ENCODE assay signal across 21 cellular contexts in the genomic region with DNA sequence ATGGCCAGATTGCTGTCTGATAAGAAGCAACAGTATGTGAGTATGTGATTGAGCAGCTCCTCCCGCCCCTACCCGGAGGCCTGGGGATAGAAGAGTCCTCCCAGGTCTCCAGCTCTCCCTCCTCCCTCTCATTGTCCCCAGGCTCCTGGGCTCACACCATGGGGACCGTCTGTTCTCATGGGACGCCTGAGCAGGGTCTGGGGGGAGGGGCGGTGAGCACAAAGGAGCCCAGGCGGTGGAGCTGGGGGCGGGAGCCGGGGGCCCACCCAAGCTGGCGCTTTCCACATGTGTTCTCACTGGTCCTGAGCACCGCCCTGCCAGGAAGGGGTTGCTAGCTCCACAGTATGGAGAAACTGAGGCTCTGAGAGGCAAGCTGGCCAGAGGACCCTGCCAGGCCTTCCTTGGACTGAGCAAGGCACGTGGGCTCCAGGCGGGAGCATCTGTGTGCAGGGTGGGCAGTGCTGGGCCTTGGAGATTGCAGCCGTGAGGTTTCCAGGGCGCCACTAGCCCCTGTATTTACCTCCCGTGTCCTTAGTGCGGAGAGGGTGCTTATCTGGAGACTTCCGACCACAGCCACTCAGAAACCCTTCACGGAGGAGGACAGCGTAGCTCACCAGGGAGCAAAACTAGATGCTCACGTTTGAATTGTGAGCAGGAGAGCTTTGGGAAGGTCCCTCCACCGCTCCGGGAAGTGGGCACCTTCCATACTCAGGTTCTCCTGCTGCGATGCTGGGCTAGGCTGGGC. TPM values are rescaled to one million over a fixed set of nuclear protein-coding genes. Genes with fewer than 3 reads are reported as not detected.
A peak's percentile ranks its signal among the peaks of the same experiment; 100 is the strongest.
DNase-seq lines count a peak whose midpoint lies in the region; ATAC-seq, FAIRE-seq and TF ChIP-seq lines count a peak whose summit lies in the region.
"Had no signal": no experiment of that assay in that cellular context is flagged by ENCODE, and none has a peak within 500 bp of the region (broad histone marks: within the 10 kb centered on the region; RNA-seq: fewer than 3 reads in every experiment).

No MANE protein-coding gene starts in this region.

- peaks cover 66% of the 10 kb centered on the region for H4K20me1 ChIP-seq in BLaER1
- no peaks in the 10 kb centered on the region for H4K20me1 ChIP-seq in GM23338 (replicated peaks; ENCODE audit: insufficient read depth)
- peaks cover 2 to 10% of the 10 kb centered on the region in 2 experiments for H4K20me1 ChIP-seq in H1 (replicated peaks in 1 of 2; ENCODE audit: control insufficient read depth in 1 of 2, insufficient read depth in 2 of 2, low read length in 2 of 2)

- peaks cover 39% of the 10 kb centered on the region for H3K36me3 ChIP-seq in BLaER1
- H3K36me3 ChIP-seq in GM23338 (ENCODE audit: insufficient read depth): no peaks in the 10 kb centered on the region
- peaks cover 0 to 12% (median 4%) of the 10 kb centered on the region in 4 experiments; a peak in 3 of 8 replicates for H3K36me3 ChIP-seq in H1 (ENCODE audit: control insufficient read depth in 2 of 4, insufficient read depth in 4 of 4, low read length in 3 of 4)

- no peaks in the 10 kb centered on the region for H3K23me2 ChIP-seq in H1 (ENCODE audit: low read depth, low read length)

- H3F3A ChIP-seq in GM23338 (replicated peaks; ENCODE audit: low read depth): 0 out of 2 replicates have a peak, but pooled peaks cover 4% of the 10 kb centered on the region

- no peak for FAIRE-seq in H1 (lab: Jason Lieb, UNC)
- FAIRE-seq: GM18507 had no signal

- no peak overlapping the region for H2BK20ac ChIP-seq in H1 (ENCODE audit: low read length)

- no peak overlapping the region for H3K56ac ChIP-seq in H1 (replicated peaks; ENCODE audit: insufficient read length, low read depth, low read length)

- H2BK5ac ChIP-seq in H1 (ENCODE audit: low read depth, low read length): no peak overlapping the region

- ATAC-seq in GM23338: peak; percentile 19
- no peak for ATAC-seq in GM19324 (IDR thresholded peaks at IDR 0.05; ENCODE audit: low FRiP score, unreplicated experiment)
- ATAC-seq in HG03045 (IDR thresholded peaks at IDR 0.05; ENCODE audit: unreplicated experiment): no peak
- ATAC-seq: stimulated activated naive B cell treated with anti-CD40 and anti-IgM and Interleukin-4, amounts not matched to agents 10 μg/mL and 1 μg/mL and 100 μg/mL, for 72 hours had no signal

- no peak overlapping the region for H4K91ac ChIP-seq in H1 (replicated peaks; ENCODE audit: insufficient read length, low read length)

- no peak overlapping the region for H3K14ac ChIP-seq in H1 (ENCODE audit: insufficient read length)

- TF ChIP-seq CTCF in GM23338 (conservative IDR thresholded peaks at IDR 0.05; ENCODE audit: low read depth in 2 of 2) (no peak), H1 (IDR thresholded peaks at IDR 0.05; ENCODE audit: control extremely low read depth in 1 of 3, insufficient read depth in 1 of 3, low read depth in 1 of 3, low read length in 3 of 3) (no peak), mesothelial cell of epicardium (IDR thresholded peaks at IDR 0.05; ENCODE audit: unreplicated experiment) (no peak)

- 87% methylated on average over 18 of the region's 23 CpGs; no CpG with 5 or more reads in 1 of the 2 experiments for WGBS in H1 (ENCODE audit: extremely low coverage in 1 of 2, insufficient coverage in 1 of 2, insufficient read length in 1 of 2, insufficient replicate concordance in 2 of 2, low coverage in 1 of 2, low lambda C conversion rate in 2 of 2, missing lambda C conversion rate in 1 of 2), 2 experiments

- H2BK120ac ChIP-seq in H1 (replicated peaks; ENCODE audit: low read depth, low read length): no peak overlapping the region

- TF ChIP-seq EP300 in H1 (IDR thresholded peaks at IDR 0.05; ENCODE audit: borderline replicate concordance in 1 of 2, low read depth in 2 of 2, low read length in 2 of 2): no peak

- peak overlapping the region; percentile 39; the same call in 1 of the 2 replicates for H2AK5ac ChIP-seq in H1 (ENCODE audit: low read depth, low read length)

- CTCF ChIA-PET in H1 (lab: Charles Lee; ENCODE audit: partially characterized antibody): interaction anchor here (0.8 to 1.9 kb wide), 4 partner anchors 11 to 57 kb away, joined by 3 to 9 read pairs (median 6); no protein-coding TSS in a partner anchor

- H3K4me1 ChIP-seq in BLaER1 (peaks cover 53% of the 10 kb centered on the region), GM23338 (ENCODE audit: insufficient read depth) (peaks cover 5% of the 10 kb centered on the region; the same call in 1 of the 2 replicates), H1 (replicated peaks in 1 of 4; ENCODE audit: control insufficient read depth in 3 of 4, insufficient read depth in 4 of 4, low read length in 3 of 4) (peaks cover 0 to 4% (median 2%) of the 10 kb centered on the region in 4 experiments; a peak in 3 of 7 replicates)

- H3K4me1 Mint-ChIP-seq in GM23338 (peaks cover 4% of the 10 kb centered on the region; the same call in 2 of the 3 replicates), mesothelial cell of epicardium (peaks cover 18% of the 10 kb centered on the region)
- H3K4me1 Mint-ChIP-seq: activated naive CD8-positive, alpha-beta T cell treated with anti-CD3 and anti-CD28 coated beads, Interleukin-2, amount 10 ng/mL, durations not matched to agents 7 days and 5 days had no signal

- no peak overlapping the region for H3K4ac ChIP-seq in H1 (replicated peaks; ENCODE audit: insufficient read length, low read depth, low read length)

- H2AFZ ChIP-seq in GM23338: no peak overlapping the region
- no peak overlapping the region for H2AFZ ChIP-seq in H1 (ENCODE audit: low read length)

- no peak overlapping the region for H4K5ac ChIP-seq in H1 (ENCODE audit: insufficient read length, low read depth, low read length)

- H3K9me3 Mint-ChIP-seq in GM23338 (no peaks in the 10 kb centered on the region), mesothelial cell of epicardium (no peaks in the 10 kb centered on the region)
- H3K9me3 Mint-ChIP-seq: activated naive CD8-positive, alpha-beta T cell treated with anti-CD3 and anti-CD28 coated beads, Interleukin-2, amount 10 ng/mL, durations not matched to agents 7 days and 5 days; stimulated activated naive B cell treated with anti-CD40 and anti-IgM and Interleukin-4, amounts not matched to agents 10 μg/mL and 1 μg/mL and 100 μg/mL, for 72 hours had no signal

- H3K23ac ChIP-seq in H1 (ENCODE audit: insufficient read length): no peak overlapping the region

- no peak overlapping the region for H3K27ac Mint-ChIP-seq in GM23338
- peak overlapping the region; percentile 93 for H3K27ac Mint-ChIP-seq in mesothelial cell of epicardium
- H3K27ac Mint-ChIP-seq: activated naive CD8-positive, alpha-beta T cell treated with anti-CD3 and anti-CD28 coated beads, Interleukin-2, amount 10 ng/mL, durations not matched to agents 7 days and 5 days; stimulated activated naive B cell treated with anti-CD40 and anti-IgM and Interleukin-4, amounts not matched to agents 10 μg/mL and 1 μg/mL and 100 μg/mL, for 72 hours had no signal

- DNase-seq in GM23338 (ENCODE audit: low spot score): peak; percentile 27
- DNase-seq in H1 (ENCODE audit: low read depth in 1 of 2, low spot score in 2 of 2): no peak
- no peak for DNase-seq in mesothelial cell of epicardium (ENCODE audit: low spot score in 2 of 2, unreplicated experiment in 2 of 2)
- no peak for DNase-seq in C1 segment of cervical spinal cord (lab: John Stamatoyannopoulos, UW)
- DNase-seq in RPMI8226: no peak
- DNase-seq: activated CD4-positive, CD25-positive, alpha-beta regulatory T cell; activated CD8-positive, alpha-beta memory T cell treated with anti-CD3 and anti-CD28 coated beads for 24 hours; activated naive CD8-positive, alpha-beta T cell treated with anti-CD3 and anti-CD28 coated beads, Interleukin-2, amount 10 ng/mL, durations not matched to agents 7 days and 5 days; foreskin fibroblast; hypothalamus; NCI-H1417 treated with DMSO at 0.1 percent for 48 hours; NCI-H2171 treated with DMSO at 0.1 percent for 48 hours; NCI-H69; stimulated activated naive B cell treated with anti-CD40 and anti-IgM and Interleukin-4, amounts not matched to agents 10 μg/mL and 1 μg/mL and 100 μg/mL, for 72 hours had no signal

- H3K27me3 Mint-ChIP-seq in GM23338 (ENCODE audit: insufficient read depth, low read depth, poor library complexity) (peaks cover 11% of the 10 kb centered on the region), mesothelial cell of epicardium (ENCODE audit: low read depth) (no peaks in the 10 kb centered on the region)
- H3K27me3 Mint-ChIP-seq: activated naive CD8-positive, alpha-beta T cell treated with anti-CD3 and anti-CD28 coated beads, Interleukin-2, amount 10 ng/mL, durations not matched to agents 7 days and 5 days; stimulated activated naive B cell treated with anti-CD40 and anti-IgM and Interleukin-4, amounts not matched to agents 10 μg/mL and 1 μg/mL and 100 μg/mL, for 72 hours had no signal

- H3K9ac ChIP-seq in BLaER1: peak overlapping the region; percentile 34
- H3K9ac ChIP-seq in H1 (replicated peaks in 1 of 4; ENCODE audit: extremely low read depth in 1 of 4, low read depth in 3 of 4, low read length in 3 of 4): no peak overlapping the region

- H4K8ac ChIP-seq in H1 (ENCODE audit: extremely low read depth, insufficient read depth, low read length): no peak overlapping the region

- no peaks in the 10 kb centered on the region for H3K79me2 ChIP-seq in GM23338 (replicated peaks; ENCODE audit: insufficient read depth)
- no peaks in the 10 kb centered on the region for H3K79me2 ChIP-seq in H1 (ENCODE audit: control insufficient read depth in 1 of 2, insufficient read depth in 2 of 2, low read length in 2 of 2)

- H3K4me3 Mint-ChIP-seq in GM23338 (no peak overlapping the region), mesothelial cell of epicardium (no peak overlapping the region)
- H3K4me3 Mint-ChIP-seq: activated naive CD8-positive, alpha-beta T cell treated with anti-CD3 and anti-CD28 coated beads, Interleukin-2, amount 10 ng/mL, durations not matched to agents 7 days and 5 days; stimulated activated naive B cell treated with anti-CD40 and anti-IgM and Interleukin-4, amounts not matched to agents 10 μg/mL and 1 μg/mL and 100 μg/mL, for 72 hours had no signal

- H3K27me3 ChIP-seq in BLaER1 (no peaks in the 10 kb centered on the region), GM23338 (ENCODE audit: insufficient read depth) (no peaks in the 10 kb centered on the region), H1 (replicated peaks in 1 of 4; ENCODE audit: control insufficient read depth in 3 of 4, extremely low read depth in 1 of 4, insufficient read depth in 3 of 4, low read length in 3 of 4) (no peaks in the 10 kb centered on the region)
- H3K27me3 ChIP-seq: neutrophil, tibial nerve had no signal

- H2BK12ac ChIP-seq in H1 (ENCODE audit: low read depth, low read length): no peak overlapping the region

- H2BK15ac ChIP-seq in H1 (ENCODE audit: low read length): no peak overlapping the region

- TF ChIP-seq RAD21 in H1 (IDR thresholded peaks at IDR 0.05 in 1 of 2, conservative IDR thresholded peaks at IDR 0.05 in 1 of 2; ENCODE audit: low read depth in 2 of 2, low read length in 2 of 2): no peak

- peak overlapping the region; percentile 46; the same call in 1 of the 2 replicates for H3K27ac ChIP-seq in BLaER1
- no peak overlapping the region for H3K27ac ChIP-seq in GM23338 (ENCODE audit: low read depth)
- no peak overlapping the region for H3K27ac ChIP-seq in H1 (ENCODE audit: low read depth, low read length)
- H3K27ac ChIP-seq: neutrophil, tibial nerve had no signal

- H3K36me3 Mint-ChIP-seq in GM23338 (ENCODE audit: low read depth): peaks cover 9% of the 10 kb centered on the region
- H3K36me3 Mint-ChIP-seq in mesothelial cell of epicardium: peaks cover 9% of the 10 kb centered on the region

- H3K4me2 ChIP-seq in BLaER1: peak overlapping the region; percentile 54
- H3K4me2 ChIP-seq in GM23338: no peak overlapping the region
- H3K4me2 ChIP-seq in H1 (ENCODE audit: insufficient read depth in 1 of 2, low read depth in 2 of 2, low read length in 2 of 2): no peak overlapping the region

- H3K4me3 ChIP-seq in BLaER1: no peak overlapping the region
- H3K4me3 ChIP-seq in GM23338: no peak overlapping the region
- H3K4me3 ChIP-seq in H1 (ENCODE audit: extremely low read depth in 1 of 4, insufficient read depth in 2 of 4, low read depth in 3 of 4, low read length in 4 of 4): no peak overlapping the region
- H3K4me3 ChIP-seq: tibial nerve had no signal

- no peak for TF ChIP-seq POLR2A in H1 (IDR thresholded peaks at IDR 0.05; ENCODE audit: control extremely low read depth in 1 of 2, low read depth in 2 of 2, low read length in 2 of 2)

- H3K9me2 ChIP-seq in GM23338 (ENCODE audit: insufficient read depth): no peaks in the 10 kb centered on the region

- H3K79me1 ChIP-seq in H1 (ENCODE audit: low read depth, low read length): peaks cover 3% of the 10 kb centered on the region; the same call in 1 of the 2 replicates

- H3K9me3 ChIP-seq in BLaER1 (no peaks in the 10 kb centered on the region), H1 (ENCODE audit: insufficient read depth in 2 of 2, low read depth in 1 of 2, low read length in 1 of 2) (no peaks in the 10 kb centered on the region)
- H3K9me3 ChIP-seq: neutrophil, tibial nerve had no signal

- H3K18ac ChIP-seq in H1 (ENCODE audit: extremely low read depth, low read length): peak overlapping the region; percentile 32; the same call in 1 of the 2 replicates

- POLR2A ChIA-PET in H1 (lab: Charles Lee; ENCODE audit: partially characterized antibody): interaction anchor here (0.6 to 2.9 kb wide), 4 partner anchors 8 to 48 kb away, joined by 3 to 12 read pairs (median 4); no protein-coding TSS in a partner anchor

RNA-seq across cellular contexts. Expression of gene PDIA6, which starts 37.4 kb away (rescaled TPM):
- 374 and 382 TPM in 2 replicates for total RNA-seq in GM23338 (2014; rRNA removed; shearing (Covaris generic))
- polyA plus RNA-seq in GM23338 (2016; fragmentation: Nextera tagmentation; extraction: Ambion mirVana) (284 and 331 TPM in 2 replicates), H1 (2011; rRNA removed) (140 and 181 TPM in 2 replicates)
- total RNA-seq in H1 (2021; fragmentation: NEBNext Ultra II Directional; extraction: Animal tissue kit (Norgen Biotek cat#: 25700)): 383 and 384 TPM in 2 replicates
- polyA plus RNA-seq in H1 (2011; cell fraction: cytosol; rRNA removed): 288 TPM
- polyA plus RNA-seq in H1 (2011; cell fraction: nucleus; rRNA removed): 82.8 TPM
- polyA plus RNA-seq in H1 (2012, experiment 1 of 2): 288 to 306 TPM (median 300 TPM) in 4 replicates
- polyA plus RNA-seq in H1 (2012, experiment 2 of 2): 64.6 TPM
- polyA plus RNA-seq in H1 (2013, experiment 1 of 2): 508 TPM
- polyA plus RNA-seq in H1 (2013, experiment 2 of 2): 560 TPM
- polyA minus RNA-seq in H1 (2011; rRNA and poly(A)+ RNA removed): 136 and 139 TPM in 2 replicates
- 120 TPM for polyA minus RNA-seq in H1 (2011; cell fraction: cytosol; rRNA and poly(A)+ RNA removed)
- polyA minus RNA-seq in H1 (2011; cell fraction: nucleus; rRNA and poly(A)+ RNA removed): 54.6 TPM
- 201 to 210 TPM (median 208 TPM) in 3 replicates for total RNA-seq in mesothelial cell of epicardium

RNA-seq across cellular contexts. Expression of gene ATP6V1C2, which starts 53.8 kb away (rescaled TPM):
- total RNA-seq in GM23338 (2014; rRNA removed; shearing (Covaris generic)): 0.14 and 0.35 TPM in 2 replicates
- polyA plus RNA-seq in GM23338 (2016; fragmentation: Nextera tagmentation; extraction: Ambion mirVana) (1.5 and 2.1 TPM in 2 replicates), H1 (2011; rRNA removed) (0.29 and 0.36 TPM in 2 replicates)
- 0.63 and 0.74 TPM in 2 replicates for total RNA-seq in H1 (2021; fragmentation: NEBNext Ultra II Directional; extraction: Animal tissue kit (Norgen Biotek cat#: 25700))
- 0.41 TPM for polyA plus RNA-seq in H1 (2011; cell fraction: cytosol; rRNA removed)
- 1.5 TPM for polyA plus RNA-seq in H1 (2011; cell fraction: nucleus; rRNA removed)
- polyA plus RNA-seq in H1 (2012, experiment 1 of 2): 1.7 to 2.8 TPM (median 1.8 TPM) in 4 replicates
- 0.39 TPM for polyA plus RNA-seq in H1 (2012, experiment 2 of 2)
- polyA plus RNA-seq in H1 (2013, experiment 1 of 2): 0.47 TPM
- 0.74 TPM for polyA plus RNA-seq in H1 (2013, experiment 2 of 2)
- polyA minus RNA-seq in H1 (2011; rRNA and poly(A)+ RNA removed): 0.22 and 0.28 TPM in 2 replicates
- not detected for polyA minus RNA-seq in H1 (2011; cell fraction: cytosol; rRNA and poly(A)+ RNA removed)
- polyA minus RNA-seq in H1 (2011; cell fraction: nucleus; rRNA and poly(A)+ RNA removed): 0.90 TPM
- total RNA-seq in mesothelial cell of epicardium: 0.09 to 0.27 TPM (median 0.27 TPM) in 3 replicates
- total RNA-seq: activated naive CD8-positive, alpha-beta T cell treated with anti-CD3 and anti-CD28 coated beads, Interleukin-2, amount 10 ng/mL, durations not matched to agents 7 days and 5 days; T-helper 2 cell treated with Interferon-gamma antibody and Interleukin-4, amounts not matched to agents 100 ng/mL and 5 ng/mL, for 36 hours had no signal
